Comparison of ENCODE assay signal across 25 cellular contexts in genomic region chr13:23473236-23473635, GRCh38.
"Had no signal": no experiment of that assay in that cellular context is flagged by ENCODE, and none has a peak within 500 bp of the region (broad histone marks: within the 10 kb centered on the region; RNA-seq: fewer than 3 reads in every experiment).

No MANE protein-coding gene starts in this region.

- ATAC-seq: mucosa of descending colon; naive thymus-derived CD4-positive, alpha-beta T cell; natural killer cell treated with Interleukin-12 subunit alpha and Interleukin-12 subunit beta and Interleukin-15 and Interleukin-18, amount 100 ng/mL, for 72 hours; right lobe of liver; stimulated activated memory B cell treated with anti-CD40 and anti-IgM and Interleukin-4, amounts not matched to agents 10 μg/mL and 1 μg/mL and 100 μg/mL, for 72 hours; stimulated activated naive CD8-positive, alpha-beta T cell treated with anti-CD3 and anti-CD28 coated beads, Interleukin-15, amount 100 ng/mL, for 72 hours had no signal

- H3K36me3 ChIP-seq: left ventricle myocardium inferior, ovary, right atrium auricular region, right lobe of liver, tibial nerve, upper lobe of left lung, vagina had no signal

- H3K4me1 Mint-ChIP-seq: immature natural killer cell; stimulated activated memory B cell treated with anti-CD40 and anti-IgM and Interleukin-4, amounts not matched to agents 10 μg/mL and 1 μg/mL and 100 μg/mL, for 72 hours; stimulated activated naive CD8-positive, alpha-beta T cell treated with anti-CD3 and anti-CD28 coated beads, Interleukin-15, amount 100 ng/mL, for 72 hours had no signal

- H3K4me2 ChIP-seq: smooth muscle cell had no signal

- H3K27me3 ChIP-seq: ovary, right atrium auricular region, right lobe of liver, tibial nerve, upper lobe of left lung, vagina had no signal

- H3K27ac ChIP-seq: left ventricle myocardium inferior, ovary, right atrium auricular region, right lobe of liver, upper lobe of left lung, vagina had no signal

- H3K9me3 Mint-ChIP-seq: immature natural killer cell; naive thymus-derived CD4-positive, alpha-beta T cell; natural killer cell treated with Interleukin-12 subunit alpha and Interleukin-12 subunit beta and Interleukin-15 and Interleukin-18, amount 100 ng/mL, for 72 hours; stimulated activated memory B cell treated with anti-CD40 and anti-IgM and Interleukin-4, amounts not matched to agents 10 μg/mL and 1 μg/mL and 100 μg/mL, for 72 hours; stimulated activated naive CD8-positive, alpha-beta T cell treated with anti-CD3 and anti-CD28 coated beads, Interleukin-15, amount 100 ng/mL, for 72 hours had no signal

- H3K4me3 Mint-ChIP-seq: immature natural killer cell; naive thymus-derived CD4-positive, alpha-beta T cell; natural killer cell treated with Interleukin-12 subunit alpha and Interleukin-12 subunit beta and Interleukin-15 and Interleukin-18, amount 100 ng/mL, for 72 hours; stimulated activated memory B cell treated with anti-CD40 and anti-IgM and Interleukin-4, amounts not matched to agents 10 μg/mL and 1 μg/mL and 100 μg/mL, for 72 hours; stimulated activated naive CD8-positive, alpha-beta T cell treated with anti-CD3 and anti-CD28 coated beads, Interleukin-15, amount 100 ng/mL, for 72 hours had no signal

- H3K4me3 ChIP-seq: left ventricle myocardium inferior, lung, mucosa of descending colon, ovary, right atrium auricular region, right lobe of liver, smooth muscle cell, tibial nerve, upper lobe of left lung, vagina had no signal

- H3K9me3 ChIP-seq: left ventricle myocardium inferior, mucosa of descending colon, ovary, right atrium auricular region, right lobe of liver, tibial nerve, upper lobe of left lung, vagina had no signal

- H3K4me1 ChIP-seq: left ventricle myocardium inferior, right atrium auricular region, right lobe of liver, upper lobe of left lung, vagina had no signal

- H3K36me3 Mint-ChIP-seq: immature natural killer cell; naive thymus-derived CD4-positive, alpha-beta T cell; natural killer cell treated with Interleukin-12 subunit alpha and Interleukin-12 subunit beta and Interleukin-15 and Interleukin-18, amount 100 ng/mL, for 72 hours; stimulated activated memory B cell treated with anti-CD40 and anti-IgM and Interleukin-4, amounts not matched to agents 10 μg/mL and 1 μg/mL and 100 μg/mL, for 72 hours had no signal

- H3K27ac Mint-ChIP-seq: immature natural killer cell; naive thymus-derived CD4-positive, alpha-beta T cell; natural killer cell treated with Interleukin-12 subunit alpha and Interleukin-12 subunit beta and Interleukin-15 and Interleukin-18, amount 100 ng/mL, for 72 hours; progenitor cell of endocrine pancreas; stimulated activated memory B cell treated with anti-CD40 and anti-IgM and Interleukin-4, amounts not matched to agents 10 μg/mL and 1 μg/mL and 100 μg/mL, for 72 hours; stimulated activated naive CD8-positive, alpha-beta T cell treated with anti-CD3 and anti-CD28 coated beads, Interleukin-15, amount 100 ng/mL, for 72 hours had no signal

- DNase-seq: hypothalamus; immature natural killer cell; islet precursor cell; left ventricle myocardium inferior; midbrain; mucosa of descending colon; naive thymus-derived CD4-positive, alpha-beta T cell; ovary; right lobe of liver; stimulated activated CD4-positive, alpha-beta T cell treated with anti-CD3 and anti-CD28 coated beads, Interleukin-1b, Interleukin-23, amount 100 ng/mL, for 48 hours; stimulated activated CD4-positive, alpha-beta T cell treated with anti-CD3 and anti-CD28 coated beads, Interleukin-2, amount 100 ng/mL, for 48 hours; stimulated activated CD4-positive, alpha-beta T cell treated with anti-CD3 and anti-CD28 coated beads, Interleukin-4, amount 100 ng/mL, for 4 hours; stimulated activated CD8-positive, alpha-beta memory T cell treated with anti-CD3 and anti-CD28 coated beads, Interleukin-4, amount 100 ng/mL, for 48 hours; stimulated activated naive CD4-positive, alpha-beta T cell treated with Interleukin-2 at 50 U/mL for 16 hours; stimulated activated naive CD8-positive, alpha-beta T cell treated with anti-CD3 and anti-CD28 coated beads, Interleukin-15, amount 100 ng/mL, for 72 hours; substantia nigra; upper lobe of left lung had no signal
